In the genomic region with DNA sequence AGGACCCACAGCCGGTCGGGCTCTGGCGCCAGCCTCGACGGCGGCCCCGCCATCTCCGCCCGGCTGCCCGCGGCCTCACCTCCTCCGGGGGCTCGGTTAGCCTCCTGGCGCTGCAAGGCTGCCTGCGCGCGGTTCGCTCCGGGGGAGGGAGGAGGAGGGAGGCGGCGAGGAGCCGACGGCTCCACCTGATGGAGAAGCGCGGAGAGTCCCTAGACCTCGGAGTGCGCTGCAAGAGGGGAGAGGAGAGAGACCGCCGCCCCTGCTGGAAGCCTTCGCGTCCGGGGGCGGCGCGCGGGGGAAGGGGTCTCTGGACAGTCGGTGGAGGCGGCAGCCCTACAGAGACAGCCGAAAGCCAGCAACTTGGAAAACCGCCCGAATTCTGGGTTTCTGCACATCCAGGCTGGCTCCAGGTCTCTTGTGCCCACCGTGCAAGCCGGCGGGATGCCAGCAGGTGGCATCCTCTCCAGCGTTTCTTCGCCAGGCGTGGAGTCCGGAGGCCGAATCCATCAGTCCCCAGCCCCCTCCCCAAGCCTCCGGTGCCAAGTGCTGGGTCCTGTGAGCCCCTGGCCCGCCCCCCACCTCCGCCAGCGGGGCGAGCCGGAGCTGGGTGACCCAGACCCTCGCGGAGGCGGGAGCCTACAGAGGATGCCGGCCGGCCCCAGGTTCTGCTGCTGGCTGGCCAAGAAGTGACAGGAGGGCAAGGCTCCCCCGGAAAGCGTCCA, we compare ENCODE assay signal across 9 cellular contexts. TPM values are rescaled to one million over a fixed set of nuclear protein-coding genes. Genes with fewer than 3 reads are reported as not detected.
A peak's percentile ranks its signal among the peaks of the same experiment; 100 is the strongest.
DNase-seq lines count a peak whose midpoint lies in the region; ATAC-seq and TF ChIP-seq lines count a peak whose summit lies in the region.
"Had no signal": no experiment of that assay in that cellular context is flagged by ENCODE, and none has a peak within 500 bp of the region (broad histone marks: within the 10 kb centered on the region; RNA-seq: fewer than 3 reads in every experiment).

No MANE protein-coding gene starts in this region.

- H3K27ac Mint-ChIP-seq in stimulated activated effector memory CD8-positive, alpha-beta T cell treated with anti-CD3 and anti-CD28 coated beads, Interleukin-12 subunit alpha, Interleukin-12 subunit beta, amount 100 ng/mL, for 72 hours: no peak overlapping the region

- H3K9me3 Mint-ChIP-seq in stimulated activated effector memory CD8-positive, alpha-beta T cell treated with anti-CD3 and anti-CD28 coated beads, Interleukin-12 subunit alpha, Interleukin-12 subunit beta, amount 100 ng/mL, for 72 hours: no peaks in the 10 kb centered on the region
- H3K9me3 Mint-ChIP-seq: central memory CD8-positive, alpha-beta T cell had no signal

- no peaks in the 10 kb centered on the region for H3K4me1 Mint-ChIP-seq in stimulated activated effector memory CD8-positive, alpha-beta T cell treated with anti-CD3 and anti-CD28 coated beads, Interleukin-12 subunit alpha, Interleukin-12 subunit beta, amount 100 ng/mL, for 72 hours
- H3K4me1 Mint-ChIP-seq: central memory CD8-positive, alpha-beta T cell had no signal

- CTCF ChIA-PET in BJ (lab: Yijun Ruan, JAX): interaction anchor here (0.6 to 1.6 kb wide), 8 partner anchors 10 to 523 kb away, joined by 3 to 5 read pairs (median 4); no protein-coding TSS in a partner anchor

- no peak for DNase-seq in BJ (ENCODE audit: low read depth)
- DNase-seq in SK-N-MC (ENCODE audit: low read depth, low spot score): no peak
- peak; percentile 30 for DNase-seq in left ventricle myocardium superior
- no peak for DNase-seq in stimulated activated effector memory CD8-positive, alpha-beta T cell treated with anti-CD3 and anti-CD28 coated beads, Interleukin-12 subunit alpha, Interleukin-12 subunit beta, amount 100 ng/mL, for 72 hours (ENCODE audit: low spot score in 2 of 2)
- DNase-seq in NCI-H446 (lab: John Stamatoyannopoulos, UW): no peak
- no peak for DNase-seq in HPDE6-E6E7 (ENCODE audit: extremely low spot score)

- intact Hi-C loops in left ventricle myocardium superior (cut with micrococcal nuclease): no loop called here

- H3K4me3 Mint-ChIP-seq in stimulated activated effector memory CD8-positive, alpha-beta T cell treated with anti-CD3 and anti-CD28 coated beads, Interleukin-12 subunit alpha, Interleukin-12 subunit beta, amount 100 ng/mL, for 72 hours: no peak overlapping the region
- H3K4me3 Mint-ChIP-seq: central memory CD8-positive, alpha-beta T cell had no signal

- H3K9me3 ChIP-seq in SK-N-MC (ENCODE audit: low read depth, low read length): no peaks in the 10 kb centered on the region

- no peak overlapping the region for H3K27ac ChIP-seq in SK-N-MC

- no peak overlapping the region for H3K9ac ChIP-seq in SK-N-MC (ENCODE audit: insufficient read length)

- peak; percentile 56 for TF ChIP-seq CTCF in BJ (IDR thresholded peaks at IDR 0.05; ENCODE audit: insufficient read depth, low read depth, low read length)

- POLR2A ChIA-PET in BJ (lab: Charles Lee): interaction anchor here (0.7 kb wide), 1 partner anchor 39 kb away, joined by 13 read pairs; no protein-coding TSS in a partner anchor

- H3K36me3 ChIP-seq in BJ (ENCODE audit: control insufficient read depth, insufficient read depth, low read length) (no peaks in the 10 kb centered on the region), SK-N-MC (ENCODE audit: insufficient read depth, low read length) (no peaks in the 10 kb centered on the region)

- no peaks in the 10 kb centered on the region for H3K36me3 Mint-ChIP-seq in stimulated activated effector memory CD8-positive, alpha-beta T cell treated with anti-CD3 and anti-CD28 coated beads, Interleukin-12 subunit alpha, Interleukin-12 subunit beta, amount 100 ng/mL, for 72 hours

- H3K27me3 ChIP-seq in BJ (ENCODE audit: control insufficient read depth, insufficient read depth, low read length): no peaks in the 10 kb centered on the region

- peak overlapping the region; percentile 48 for H3K4me3 ChIP-seq in BJ (ENCODE audit: low read depth, low read length)
- H3K4me3 ChIP-seq in SK-N-MC: peak overlapping the region; percentile 54

- ATAC-seq in HG02759 (IDR thresholded peaks at IDR 0.05; ENCODE audit: unreplicated experiment) (peak; percentile 51), left ventricle myocardium superior (peak; percentile 61), HG03469 (IDR thresholded peaks at IDR 0.05; ENCODE audit: unreplicated experiment) (no peak)
- ATAC-seq in stimulated activated effector memory CD8-positive, alpha-beta T cell treated with anti-CD3 and anti-CD28 coated beads, Interleukin-12 subunit alpha, Interleukin-12 subunit beta, amount 100 ng/mL, for 72 hours: peak; percentile 33

RNA-seq across cellular contexts. Expression of gene KIRREL3, which starts 2.9 kb away (rescaled TPM):
- polyA plus RNA-seq in BJ (2011; rRNA removed): 13.1 and 19.6 TPM in 2 replicates
- polyA minus RNA-seq in BJ (2011; rRNA and poly(A)+ RNA removed): 17.8 and 17.9 TPM in 2 replicates
- 0.35 TPM for total RNA-seq in left ventricle myocardium superior
